10 cellular contexts compared by ENCODE assay signal in the genomic region with DNA sequence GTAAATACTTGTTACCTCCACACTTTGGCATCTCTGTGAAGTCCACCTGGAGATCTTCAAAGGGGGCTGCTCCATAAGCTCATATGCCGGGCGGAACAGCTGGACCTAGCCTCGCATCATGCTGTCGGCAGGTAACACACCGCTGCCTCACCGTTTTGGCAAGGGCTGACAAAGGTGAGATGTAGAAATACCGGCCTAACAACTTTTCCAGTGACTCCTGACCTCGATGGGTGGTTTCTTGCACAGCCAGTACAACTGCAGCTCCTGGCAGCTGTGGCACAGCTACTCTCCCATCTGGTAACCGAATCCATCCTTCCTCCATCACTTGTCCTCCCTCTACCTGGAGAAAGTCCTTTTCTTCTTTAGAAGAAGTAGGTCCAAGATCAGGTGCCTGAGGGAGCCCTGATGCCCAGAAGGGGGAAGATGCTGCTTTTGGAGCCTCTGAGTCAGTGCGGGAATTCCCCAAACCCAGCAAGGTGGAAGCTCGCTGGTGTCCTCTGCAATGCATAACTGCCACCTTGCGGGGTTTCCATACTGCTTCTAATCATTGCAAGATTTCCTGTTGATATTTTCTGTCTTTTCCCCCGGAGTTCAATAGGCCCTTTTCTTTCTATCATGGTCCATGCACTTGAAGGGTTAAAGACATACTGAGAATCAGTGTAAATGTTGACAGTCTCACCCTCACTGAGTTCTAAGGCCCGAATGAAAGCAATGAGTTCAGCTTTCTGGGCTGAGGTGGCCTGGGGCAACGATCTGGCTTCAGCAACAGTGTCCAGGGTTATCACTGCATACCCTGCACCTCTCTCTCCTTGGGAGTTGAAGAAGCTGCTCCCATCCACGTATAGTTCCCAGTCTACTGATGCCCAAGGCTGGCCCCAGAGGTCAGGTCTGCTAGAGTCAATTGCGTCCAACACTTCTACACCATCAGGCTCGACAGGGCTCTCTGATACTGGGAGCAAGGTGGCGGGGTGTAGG. TPM values are rescaled to one million over a fixed set of nuclear protein-coding genes. Genes with fewer than 3 reads are reported as not detected.
A peak's percentile ranks its signal among the peaks of the same experiment; 100 is the strongest.
DNase-seq lines count a peak whose midpoint lies in the region; ATAC-seq, FAIRE-seq and TF ChIP-seq lines count a peak whose summit lies in the region.
"Not testable (repeated sequence)": the region's sequence is repeated elsewhere in the genome, so short reads cannot be mapped to it uniquely, and the experiment has no call there.
"Had no signal": no experiment of that assay in that cellular context is flagged by ENCODE, and none has a peak within 500 bp of the region (broad histone marks: within the 10 kb centered on the region; RNA-seq: fewer than 3 reads in every experiment).

No MANE protein-coding gene starts in this region.

- not testable (repeated sequence) for H3K36me3 ChIP-seq in HUES64 (ENCODE audit: insufficient read depth, low read length); HepG2 (replicated peaks in 1 of 2; ENCODE audit: control insufficient read depth in 1 of 2, insufficient read depth in 2 of 2, low read length in 2 of 2); thyroid gland

- H3K27me3 ChIP-seq in HUES64 (ENCODE audit: insufficient read depth, low read length); HepG2 (ENCODE audit: control insufficient read depth in 1 of 2, insufficient read depth in 2 of 2, low read length in 2 of 2); thyroid gland: not testable (repeated sequence)

- BruUV-seq in HepG2 (replicated peaks; lab: Mats Ljungman, UMichigan) = not testable (repeated sequence)

- CTCF ChIA-PET in activated CD4-positive, alpha-beta T cell treated with anti-CD3 and anti-CD28 coated beads for 36 hours (lab: Charles Lee); HepG2 (lab: Yijun Ruan, JAX; ENCODE audit: low intra/inter-chr PET ratio, low total read pairs): not testable (repeated sequence)

- H3K4me2 ChIP-seq in HepG2 (ENCODE audit: low read depth, low read length) = peak overlapping the region; percentile 43

- H3K4me1 Mint-ChIP-seq in activated CD4-positive, alpha-beta T cell treated with anti-CD3 and anti-CD28 coated beads for 36 hours = peaks cover 20% of the 10 kb centered on the region
- peaks cover 24% of the 10 kb centered on the region for H3K4me1 Mint-ChIP-seq in activated naive CD4-positive, alpha-beta T cell treated with anti-CD3 and anti-CD28 coated beads, Interleukin-2, amount 50 U/mL, for 24 hours

- not testable (repeated sequence) for TF ChIP-seq RAD21 in HepG2 (CRISPR knock-in tag; IDR thresholded peaks at IDR 0.05)

- intact Hi-C loops in activated CD4-positive, alpha-beta T cell treated with anti-CD3 and anti-CD28 coated beads for 36 hours (cut with DNase I, micrococcal nuclease) = loop anchor here in 1 of 2 experiments (2.0 to 10.0 kb wide), 2 partner anchors 65 to 373 kb away; a partner anchor contains a TSS
- intact Hi-C loops in HepG2 (cut with micrococcal nuclease; ENCODE audit: unreplicated experiment); thyroid gland (cut with DNase I): not testable (repeated sequence)

- DNase-seq in activated CD4-positive, alpha-beta T cell treated with anti-CD3 and anti-CD28 coated beads for 36 hours = peak; percentile 80
- DNase-seq in activated T-cell treated with anti-CD3 and anti-CD28 coated beads for 24 hours (ENCODE audit: low read depth) (peak; percentile 36), thyroid gland (peak; percentile 45)
- DNase-seq in HepG2 (ENCODE audit: low spot score) = not testable (repeated sequence)
- DNase-seq in stimulated activated CD4-positive, alpha-beta T cell treated with anti-CD3 and anti-CD28 coated beads, Interleukin-15, amount 100 ng/mL, for 48 hours (ENCODE audit: low read depth in 2 of 2) = peak; percentile 28 to 40
- DNase-seq in stimulated activated CD8-positive, alpha-beta memory T cell treated with anti-CD3 and anti-CD28 coated beads, Interleukin-15, amount 100 ng/mL, for 48 hours (ENCODE audit: low read depth in 2 of 2) = peak; percentile 8 to 32

- H3K27me3 Mint-ChIP-seq in activated CD4-positive, alpha-beta T cell treated with anti-CD3 and anti-CD28 coated beads for 36 hours; activated naive CD4-positive, alpha-beta T cell treated with anti-CD3 and anti-CD28 coated beads, Interleukin-2, amount 50 U/mL, for 24 hours: not testable (repeated sequence)

- not testable (repeated sequence) for H3K4me3 ChIP-seq in HUES64 (ENCODE audit: low read length); HepG2 (replicated peaks in 1 of 3; ENCODE audit: insufficient read depth in 1 of 3, low read depth in 2 of 3, low read length in 3 of 3); thyroid gland (replicated peaks in 1 of 3)

- in situ Hi-C loops in HepG2 (cut with HindIII; ENCODE audit: extremely low pct_ligation_motif_present, low pct_unique_long_range_greater_than_20kb) = not testable (repeated sequence)

- TF ChIP-seq EP300 in HepG2 (IDR thresholded peaks at IDR 0.05; ENCODE audit: low read depth in 2 of 2, low read length in 2 of 2); HepG2 (CRISPR knock-in tag; IDR thresholded peaks at IDR 0.05; ENCODE audit: borderline replicate concordance): not testable (repeated sequence)

- not testable (repeated sequence) for H3K4me3 Mint-ChIP-seq in activated CD4-positive, alpha-beta T cell treated with anti-CD3 and anti-CD28 coated beads for 36 hours; activated naive CD4-positive, alpha-beta T cell treated with anti-CD3 and anti-CD28 coated beads, Interleukin-2, amount 50 U/mL, for 24 hours

- H4K20me1 ChIP-seq in HepG2 (ENCODE audit: insufficient read depth, low read length) = not testable (repeated sequence)

- H3K27ac Mint-ChIP-seq in activated CD4-positive, alpha-beta T cell treated with anti-CD3 and anti-CD28 coated beads for 36 hours = peak overlapping the region; percentile 33
- peak overlapping the region; percentile 17 for H3K27ac Mint-ChIP-seq in activated naive CD4-positive, alpha-beta T cell treated with anti-CD3 and anti-CD28 coated beads, Interleukin-2, amount 50 U/mL, for 24 hours

- not testable (repeated sequence) for H3K36me3 Mint-ChIP-seq in activated CD4-positive, alpha-beta T cell treated with anti-CD3 and anti-CD28 coated beads for 36 hours (ENCODE audit: low read depth); activated naive CD4-positive, alpha-beta T cell treated with anti-CD3 and anti-CD28 coated beads, Interleukin-2, amount 50 U/mL, for 24 hours

- not testable (repeated sequence) for H3K9me3 Mint-ChIP-seq in activated CD4-positive, alpha-beta T cell treated with anti-CD3 and anti-CD28 coated beads for 36 hours (ENCODE audit: low read depth); activated naive CD4-positive, alpha-beta T cell treated with anti-CD3 and anti-CD28 coated beads, Interleukin-2, amount 50 U/mL, for 24 hours

- FAIRE-seq in HepG2 (lab: Jason Lieb, UNC) = not testable (repeated sequence)

- TF ChIP-seq POLR2A in HepG2 (IDR thresholded peaks at IDR 0.05; ENCODE audit: insufficient read depth in 1 of 2, low read depth in 2 of 2, low read length in 2 of 2); thyroid gland (IDR thresholded peaks at IDR 0.05): not testable (repeated sequence)

- H2AFZ ChIP-seq in HepG2 (ENCODE audit: low read length) = not testable (repeated sequence)

- H3K27ac ChIP-seq in HUES64 (ENCODE audit: low read depth, low read length) (peak overlapping the region; percentile 52; the same call in 1 of the 2 replicates), HepG2 (ENCODE audit: extremely low read length, insufficient read depth, low read length) (peak overlapping the region; percentile 34)
- H3K27ac ChIP-seq in thyroid gland = not testable (repeated sequence)

- POLR2A ChIA-PET in activated CD4-positive, alpha-beta T cell treated with anti-CD3 and anti-CD28 coated beads for 36 hours (lab: Charles Lee); HepG2 (lab: Yijun Ruan, JAX): not testable (repeated sequence)

- H3K9ac ChIP-seq in HUES64 (ENCODE audit: low read depth, low read length); HepG2 (ENCODE audit: insufficient read depth, low read depth, low read length): not testable (repeated sequence)

- 87% methylated on average over 18 of the region's 19 CpGs for WGBS in HUES64
- whole genome bisulfite sequencing in HepG2 (ENCODE audit: low lambda C conversion rate) = 80% methylated on average over 16 of the region's 19 CpGs
- 55 to 56% methylated on average over 19 of the region's 19 CpGs for WGBS in thyroid gland, 2 donors

- not testable (repeated sequence) for H3K4me1 ChIP-seq in HUES64 (ENCODE audit: insufficient read depth, low read length)
- H3K4me1 ChIP-seq in HepG2 (ENCODE audit: insufficient read depth, low read length) (peaks cover 32% of the 10 kb centered on the region), thyroid gland (peaks cover 0 to 11% of the 10 kb centered on the region in 2 donors)

- not testable (repeated sequence) for H3K79me2 ChIP-seq in HepG2 (ENCODE audit: insufficient read depth, low read length)

- TF ChIP-seq CTCF in HepG2 (CRISPR knock-in tag; IDR thresholded peaks at IDR 0.05); thyroid gland (IDR thresholded peaks at IDR 0.05): not testable (repeated sequence)

- ATAC-seq in activated CD4-positive, alpha-beta T cell treated with anti-CD3 and anti-CD28 coated beads for 36 hours; HepG2: not testable (repeated sequence)

- H3K9me3 ChIP-seq in HUES64 (ENCODE audit: insufficient read depth, low read depth, low read length); HepG2 (ENCODE audit: low read length); thyroid gland: not testable (repeated sequence)

RNA-seq across cellular contexts. Expression of a gene that starts 52.9 kb away (rescaled TPM):
- not detected for polyA plus RNA-seq in HUES64 (2013, experiment 1 of 2)
- polyA plus RNA-seq in HUES64 (2013, experiment 2 of 2) = not detected
- total RNA-seq in activated CD4-positive, alpha-beta T cell treated with anti-CD3 and anti-CD28 coated beads for 36 hours = not detected
- total RNA-seq in HepG2 (2016; rRNA removed; fragmentation: Illumina TruSeq; extraction: Trizol) = not detected in 2 replicates
- total RNA-seq in HepG2 (2016; cell fraction: cytosol; rRNA removed; fragmentation: Illumina TruSeq; extraction: Trizol; ENCODE audit: low read depth) = not detected in 2 replicates
- total RNA-seq in HepG2 (2016; cell fraction: insoluble cytoplasmic fraction; rRNA removed; fragmentation: Illumina TruSeq; extraction: Trizol) = not detected in 2 replicates
- total RNA-seq in HepG2 (2016; cell fraction: membrane; rRNA removed; fragmentation: Illumina TruSeq; extraction: Trizol) = not detected in 2 replicates
- not detected in 2 replicates for total RNA-seq in HepG2 (2016; cell fraction: nucleus; rRNA removed; fragmentation: Illumina TruSeq; extraction: Trizol)
- not detected in 2 replicates for polyA plus RNA-seq in HepG2 (2011; rRNA removed)
- not detected in 2 replicates for polyA plus RNA-seq in HepG2 (2011; cell fraction: cytosol; rRNA removed)
- polyA plus RNA-seq in HepG2 (2011; cell fraction: nucleus; rRNA removed) = not detected in 2 replicates
- polyA plus RNA-seq in HepG2 (2012) = not detected in 2 replicates
- polyA plus RNA-seq in HepG2 (2016; cell fraction: cytosol; fragmentation: Illumina TruSeq; extraction: Trizol; ENCODE audit: low read depth) = not detected in 2 replicates
- not detected in 2 replicates for polyA plus RNA-seq in HepG2 (2016; cell fraction: insoluble cytoplasmic fraction; fragmentation: Illumina TruSeq; extraction: Trizol; ENCODE audit: low read depth)
- polyA plus RNA-seq in HepG2 (2016; cell fraction: membrane; fragmentation: Illumina TruSeq; extraction: Trizol; ENCODE audit: low read depth) = not detected in 2 replicates
- polyA plus RNA-seq in HepG2 (2016; cell fraction: nucleus; fragmentation: Illumina TruSeq; extraction: Trizol; ENCODE audit: insufficient read depth, low read depth) = not detected in 2 replicates
- not detected in 2 replicates for polyA minus RNA-seq in HepG2 (2011; rRNA and poly(A)+ RNA removed; ENCODE audit: low replicate concordance)
- polyA minus RNA-seq in HepG2 (2011; cell fraction: cytosol; rRNA and poly(A)+ RNA removed) = not detected in 2 replicates
- polyA minus RNA-seq in HepG2 (2011; cell fraction: nucleus; rRNA and poly(A)+ RNA removed) = not detected in 2 replicates
- 1 to 10 TPM in 1 of 4 donors, not detected in 3; 1.3 TPM for total RNA-seq in thyroid gland
- total RNA-seq: HFFc6; T-helper 1 cell treated with Interleukin-12 subunit alpha and Interleukin-12 subunit beta and Interleukin-4 antibody, amounts not matched to agents 30 ng/mL and 1 ng/mL, for 36 hours had no signal
